In genomic region chr1:234962340-234962989, GRCh38 we compare ENCODE assay signal across 8 cellular contexts.
DNase-seq lines count a peak whose midpoint lies in the region; ATAC-seq lines count a peak whose summit lies in the region.

No MANE protein-coding gene starts in this region.

- H3K27ac ChIP-seq in mesodermal cell (ENCODE audit: low read depth, low read length, severe bottlenecking) (peak overlapping the region; percentile 69), aorta (ENCODE audit: low read depth in 1 of 2, low read length in 2 of 2) (peak overlapping the region; percentile 46 to 90)

- peaks cover 60% of the 10 kb centered on the region for H3K4me1 ChIP-seq in mesodermal cell (ENCODE audit: control insufficient read depth, insufficient read depth, low read length, poor library complexity, severe bottlenecking)
- peaks cover 3 to 5% of the 10 kb centered on the region in 2 donors for H3K4me1 ChIP-seq in aorta (ENCODE audit: control insufficient read depth in 1 of 2, insufficient read depth in 2 of 2, low read length in 2 of 2)

- intact Hi-C loops in aorta (cut with DNase I) = loop anchor here in 1 of 2 donors (5.0 kb wide), 1 partner anchor 35 kb away; no protein-coding TSS in a partner anchor

- H3K27me3 ChIP-seq in aorta (ENCODE audit: control insufficient read depth in 1 of 2, insufficient read depth in 2 of 2, low read length in 1 of 2) = no peaks in the 10 kb centered on the region

- peaks cover 3% of the 10 kb centered on the region for H3K36me3 Mint-ChIP-seq in central memory CD8-positive, alpha-beta T cell (ENCODE audit: insufficient read depth)

- H3K9me3 ChIP-seq in mesodermal cell (ENCODE audit: control insufficient read depth, low read length) (no peaks in the 10 kb centered on the region), aorta (ENCODE audit: control insufficient read depth, low read length) (no peaks in the 10 kb centered on the region)

- ATAC-seq in GM18519 (IDR thresholded peaks at IDR 0.05; ENCODE audit: low FRiP score, unreplicated experiment) = peak; percentile 31
- ATAC-seq in HG03039 (IDR thresholded peaks at IDR 0.05; ENCODE audit: unreplicated experiment) = peak; percentile 32
- ATAC-seq in central memory CD8-positive, alpha-beta T cell (replicated peaks; ENCODE audit: extremely low read depth, poor library complexity, severe bottlenecking) = peak; percentile 20
- peak; percentile 78 for ATAC-seq in aorta (ENCODE audit: low FRiP score)

- H3K36me3 ChIP-seq in mesodermal cell (ENCODE audit: control insufficient read depth, insufficient read depth, low read length) (no peaks in the 10 kb centered on the region), aorta (ENCODE audit: control insufficient read depth in 1 of 2, insufficient read depth in 2 of 2, low read length in 1 of 2) (no peaks in the 10 kb centered on the region)

- peak overlapping the region; percentile 69 for H3K4me3 Mint-ChIP-seq in central memory CD8-positive, alpha-beta T cell

- no peaks in the 10 kb centered on the region for H3K27me3 Mint-ChIP-seq in central memory CD8-positive, alpha-beta T cell

- DNase-seq in AG20443 (ENCODE audit: low spot score) (peak; percentile 90), OCI-M2 (lab: John Stamatoyannopoulos, UW; ENCODE audit: unreplicated experiment) (peak; percentile 58), aorta (peak; percentile 78 to 84)
- no peak for DNase-seq in central memory CD8-positive, alpha-beta T cell (ENCODE audit: low spot score in 2 of 2)
- no peak for DNase-seq in stimulated activated naive CD4-positive, alpha-beta T cell treated with Interleukin-2 at 50 U/mL for 16 hours (lab: John Stamatoyannopoulos, UW)

- H3K4me3 ChIP-seq in mesodermal cell (ENCODE audit: extremely low read depth, insufficient read depth, low read length, poor library complexity, severe bottlenecking) (no peak overlapping the region), aorta (ENCODE audit: low read length in 2 of 2) (no peak overlapping the region)

- H3K4me1 Mint-ChIP-seq in central memory CD8-positive, alpha-beta T cell = peaks cover 55% of the 10 kb centered on the region

- H3K27ac Mint-ChIP-seq in central memory CD8-positive, alpha-beta T cell (ENCODE audit: low read depth) = peak overlapping the region; percentile 92

- no peaks in the 10 kb centered on the region for H3K9me3 Mint-ChIP-seq in central memory CD8-positive, alpha-beta T cell

- WGBS in mesodermal cell (ENCODE audit: insufficient coverage in 2 of 2), 2 experiments = 83 to 94% methylated on average over 7 of the region's 9 CpGs
- 1 to 2% methylated on average over 9 of the region's 9 CpGs for WGBS in aorta, 2 donors

Comparison
In these comparisons a context has a peak if more than half of its experiments do, and no peak if none do; other contexts are left out.
1. DNase-seq: peak in AG20443 (single experiment), OCI-M2 (single experiment) and aorta (2 of 2); none in central memory CD8-positive, alpha-beta T cell (0 of 2) and stimulated activated naive CD4-positive, alpha-beta T cell treated with Interleukin-2 at 50 U/mL for 16 hours (single experiment).
2. ATAC-seq: peak in every context shown above with its lines; median percentile 78 in aorta; 32 in HG03039; 31 in GM18519; 20 in central memory CD8-positive, alpha-beta T cell.